7 cellular contexts compared by ENCODE assay signal in genomic region chrX:67759018-67759417, GRCh38.
"Had no signal": no experiment of that assay in that cellular context is flagged by ENCODE, and none has a peak within 500 bp of the region (broad histone marks: within the 10 kb centered on the region; RNA-seq: fewer than 3 reads in every experiment).

No MANE protein-coding gene starts in this region.

- H3K4me3 ChIP-seq: K562 had no signal

- DNase-seq: IMR-90, KBM-7, KG1 had no signal

- ATAC-seq: HepG2, K562 had no signal

- H3K27ac ChIP-seq: HL-60, KMS-11 had no signal
